8 cellular contexts compared by ENCODE assay signal in genomic region chr5:178460598-178461425, GRCh38.
DNase-seq lines count a peak whose midpoint lies in the region; ATAC-seq and TF ChIP-seq lines count a peak whose summit lies in the region.

No MANE protein-coding gene starts in this region.

- TF ChIP-seq EP300 in Ishikawa (IDR thresholded peaks at IDR 0.05; ENCODE audit: borderline replicate concordance): no peak

- TF ChIP-seq CTCF in activated B cell treated with CpG ODN at 0.5 μM for 24 hours (IDR thresholded peaks at IDR 0.05): no peak
- peak in 55 of 56 donors; percentile 55 to 86 (median 76) for TF ChIP-seq CTCF in dorsolateral prefrontal cortex (IDR thresholded peaks at IDR 0.05 in 54 of 56, conservative IDR thresholded peaks at IDR 0.05 in 2 of 56; ENCODE audit: low read depth in 1 of 56, partially characterized antibody in 56 of 56)

- ATAC-seq in GM18498 (IDR thresholded peaks at IDR 0.05; ENCODE audit: unreplicated experiment) (peak; percentile 81), activated B cell treated with CpG ODN at 0.5 μM for 24 hours (ENCODE audit: low read depth) (no peak)

- DNase-seq in ACHN (peak; percentile 68), activated B cell treated with CpG ODN at 0.5 μM for 24 hours (peak; percentile 27), dorsolateral prefrontal cortex (peak; percentile 69 to 83 (median 80)), medulla oblongata (ENCODE audit: extremely low spot score) (peak; percentile 82), NCI-H1436 (lab: John Stamatoyannopoulos, UW) (no peak)
- DNase-seq in stimulated activated naive CD4-positive, alpha-beta T cell treated with Interleukin-2 at 50 U/mL for 16 hours (lab: John Stamatoyannopoulos, UW): peak; percentile 7

- CTCF ChIA-PET in activated B cell treated with CpG ODN at 0.5 μM for 24 hours (lab: Charles Lee): interaction anchor here (1.0 to 1.6 kb wide), 3 partner anchors 9 to 226 kb away, joined by 3 to 4 read pairs (median 3); no protein-coding TSS in a partner anchor

- intact Hi-C loops in activated B cell treated with CpG ODN at 0.5 μM for 24 hours (cut with micrococcal nuclease) (loop anchor here (5.0 kb wide), 1 partner anchor 224 kb away; no protein-coding TSS in a partner anchor), dorsolateral prefrontal cortex (cut with DNase I) (loop anchor here in 1 of 2 donors (5.0 kb wide), 2 partner anchors 91 to 184 kb away; no protein-coding TSS in a partner anchor)

- no peak overlapping the region for H3K4me3 Mint-ChIP-seq in activated B cell treated with CpG ODN at 0.5 μM for 24 hours

- no peaks in the 10 kb centered on the region for H3K27me3 ChIP-seq in dorsolateral prefrontal cortex

- peak; percentile 90 for TF ChIP-seq RAD21 in Ishikawa (IDR thresholded peaks at IDR 0.05; ENCODE audit: low read depth)

- no peak overlapping the region for H3K4me3 ChIP-seq in dorsolateral prefrontal cortex

- H3K4me1 Mint-ChIP-seq in activated B cell treated with CpG ODN at 0.5 μM for 24 hours: no peaks in the 10 kb centered on the region

- no peaks in the 10 kb centered on the region for H3K36me3 Mint-ChIP-seq in activated B cell treated with CpG ODN at 0.5 μM for 24 hours (ENCODE audit: low read depth)

- POLR2A ChIA-PET in activated B cell treated with CpG ODN at 0.5 μM for 24 hours (lab: Charles Lee): no interaction called here

- in situ Hi-C loops in ACHN (cut with HindIII; ENCODE audit: low pct_ligation_motif_present, low pct_unique_long_range_greater_than_20kb, low sequenced_read_pairs): no loop called here

- H3K27ac Mint-ChIP-seq in activated B cell treated with CpG ODN at 0.5 μM for 24 hours: no peak overlapping the region

- H3K27me3 Mint-ChIP-seq in activated B cell treated with CpG ODN at 0.5 μM for 24 hours: peaks cover 5% of the 10 kb centered on the region

- no peak overlapping the region for H3K27ac ChIP-seq in dorsolateral prefrontal cortex

- H3K9me3 Mint-ChIP-seq in activated B cell treated with CpG ODN at 0.5 μM for 24 hours: no peaks in the 10 kb centered on the region

TF ChIP-seq in Ishikawa, 13 proteins besides CTCF, POLR2A, EP300 and RAD21:
- no peak for TF ChIP-seq TCF12 (IDR thresholded peaks at IDR 0.05; ENCODE audit: low read depth)
- no peak for TF ChIP-seq TEAD4 (IDR thresholded peaks at IDR 0.05)
- TF ChIP-seq NFIC (IDR thresholded peaks at IDR 0.05): no peak
